1 cellular context compared by ENCODE assay signal in genomic region chr9:70418822-70419545, GRCh38.
A peak's percentile ranks its signal among the peaks of the same experiment; 100 is the strongest.
TF ChIP-seq lines count a peak whose summit lies in the region.

No MANE protein-coding gene starts in this region.

TF ChIP-seq in HepG2, 621 proteins besides CTCF, POLR2A, EP300 and RAD21 (continued from another document and continues in another):
- no peak for TF ChIP-seq ZBTB40 (IDR thresholded peaks at IDR 0.05)
- TF ChIP-seq ZBTB40 (CRISPR knock-in tag; IDR thresholded peaks at IDR 0.05) = no peak
- no peak for TF ChIP-seq ZNF160 (CRISPR knock-in tag; IDR thresholded peaks at IDR 0.05)
- TF ChIP-seq ZNF747 (CRISPR knock-in tag; IDR thresholded peaks at IDR 0.05; ENCODE audit: borderline replicate concordance) = 0 out of 2 replicates have a peak, but pooled peaks have one; percentile 30
- TF ChIP-seq, protein P1, sequence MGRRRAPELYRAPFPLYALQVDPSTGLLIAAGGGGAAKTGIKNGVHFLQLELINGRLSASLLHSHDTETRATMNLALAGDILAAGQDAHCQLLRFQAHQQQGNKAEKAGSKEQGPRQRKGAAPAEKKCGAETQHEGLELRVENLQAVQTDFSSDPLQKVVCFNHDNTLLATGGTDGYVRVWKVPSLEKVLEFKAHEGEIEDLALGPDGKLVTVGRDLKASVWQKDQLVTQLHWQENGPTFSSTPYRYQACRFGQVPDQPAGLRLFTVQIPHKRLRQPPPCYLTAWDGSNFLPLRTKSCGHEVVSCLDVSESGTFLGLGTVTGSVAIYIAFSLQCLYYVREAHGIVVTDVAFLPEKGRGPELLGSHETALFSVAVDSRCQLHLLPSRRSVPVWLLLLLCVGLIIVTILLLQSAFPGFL (CRISPR knock-in tag; IDR thresholded peaks at IDR 0.05) = no peak
- TF ChIP-seq, protein P2, sequence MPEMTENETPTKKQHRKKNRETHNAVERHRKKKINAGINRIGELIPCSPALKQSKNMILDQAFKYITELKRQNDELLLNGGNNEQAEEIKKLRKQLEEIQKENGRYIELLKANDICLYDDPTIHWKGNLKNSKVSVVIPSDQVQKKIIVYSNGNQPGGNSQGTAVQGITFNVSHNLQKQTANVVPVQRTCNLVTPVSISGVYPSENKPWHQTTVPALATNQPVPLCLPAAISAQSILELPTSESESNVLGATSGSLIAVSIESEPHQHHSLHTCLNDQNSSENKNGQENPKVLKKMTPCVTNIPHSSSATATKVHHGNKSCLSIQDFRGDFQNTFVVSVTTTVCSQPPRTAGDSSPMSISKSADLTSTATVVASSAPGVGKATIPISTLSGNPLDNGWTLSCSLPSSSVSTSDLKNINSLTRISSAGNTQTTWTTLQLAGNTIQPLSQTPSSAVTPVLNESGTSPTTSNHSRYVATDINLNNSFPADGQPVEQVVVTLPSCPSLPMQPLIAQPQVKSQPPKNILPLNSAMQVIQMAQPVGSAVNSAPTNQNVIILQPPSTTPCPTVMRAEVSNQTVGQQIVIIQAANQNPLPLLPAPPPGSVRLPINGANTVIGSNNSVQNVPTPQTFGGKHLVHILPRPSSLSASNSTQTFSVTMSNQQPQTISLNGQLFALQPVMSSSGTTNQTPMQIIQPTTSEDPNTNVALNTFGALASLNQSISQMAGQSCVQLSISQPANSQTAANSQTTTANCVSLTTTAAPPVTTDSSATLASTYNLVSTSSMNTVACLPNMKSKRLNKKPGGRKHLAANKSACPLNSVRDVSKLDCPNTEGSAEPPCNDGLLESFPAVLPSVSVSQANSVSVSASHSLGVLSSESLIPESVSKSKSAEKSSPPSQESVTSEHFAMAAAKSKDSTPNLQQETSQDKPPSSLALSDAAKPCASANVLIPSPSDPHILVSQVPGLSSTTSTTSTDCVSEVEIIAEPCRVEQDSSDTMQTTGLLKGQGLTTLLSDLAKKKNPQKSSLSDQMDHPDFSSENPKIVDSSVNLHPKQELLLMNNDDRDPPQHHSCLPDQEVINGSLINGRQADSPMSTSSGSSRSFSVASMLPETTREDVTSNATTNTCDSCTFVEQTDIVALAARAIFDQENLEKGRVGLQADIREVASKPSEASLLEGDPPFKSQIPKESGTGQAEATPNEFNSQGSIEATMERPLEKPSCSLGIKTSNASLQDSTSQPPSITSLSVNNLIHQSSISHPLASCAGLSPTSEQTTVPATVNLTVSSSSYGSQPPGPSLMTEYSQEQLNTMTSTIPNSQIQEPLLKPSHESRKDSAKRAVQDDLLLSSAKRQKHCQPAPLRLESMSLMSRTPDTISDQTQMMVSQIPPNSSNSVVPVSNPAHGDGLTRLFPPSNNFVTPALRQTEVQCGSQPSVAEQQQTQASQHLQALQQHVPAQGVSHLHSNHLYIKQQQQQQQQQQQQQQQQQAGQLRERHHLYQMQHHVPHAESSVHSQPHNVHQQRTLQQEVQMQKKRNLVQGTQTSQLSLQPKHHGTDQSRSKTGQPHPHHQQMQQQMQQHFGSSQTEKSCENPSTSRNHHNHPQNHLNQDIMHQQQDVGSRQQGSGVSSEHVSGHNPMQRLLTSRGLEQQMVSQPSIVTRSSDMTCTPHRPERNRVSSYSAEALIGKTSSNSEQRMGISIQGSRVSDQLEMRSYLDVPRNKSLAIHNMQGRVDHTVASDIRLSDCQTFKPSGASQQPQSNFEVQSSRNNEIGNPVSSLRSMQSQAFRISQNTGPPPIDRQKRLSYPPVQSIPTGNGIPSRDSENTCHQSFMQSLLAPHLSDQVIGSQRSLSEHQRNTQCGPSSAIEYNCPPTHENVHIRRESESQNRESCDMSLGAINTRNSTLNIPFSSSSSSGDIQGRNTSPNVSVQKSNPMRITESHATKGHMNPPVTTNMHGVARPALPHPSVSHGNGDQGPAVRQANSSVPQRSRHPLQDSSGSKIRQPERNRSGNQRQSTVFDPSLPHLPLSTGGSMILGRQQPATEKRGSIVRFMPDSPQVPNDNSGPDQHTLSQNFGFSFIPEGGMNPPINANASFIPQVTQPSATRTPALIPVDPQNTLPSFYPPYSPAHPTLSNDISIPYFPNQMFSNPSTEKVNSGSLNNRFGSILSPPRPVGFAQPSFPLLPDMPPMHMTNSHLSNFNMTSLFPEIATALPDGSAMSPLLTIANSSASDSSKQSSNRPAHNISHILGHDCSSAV (CRISPR knock-in tag; IDR thresholded peaks at IDR 0.05; ENCODE audit: borderline replicate concordance) = no peak
- TF ChIP-seq CBX2 (IDR thresholded peaks at IDR 0.05; ENCODE audit: low read depth, low read length) = no peak; the same call in 1 of the 2 replicates
- no peak for TF ChIP-seq CBX2 (CRISPR knock-in tag; IDR thresholded peaks at IDR 0.05; ENCODE audit: low read depth)
- TF ChIP-seq ZSCAN12 (CRISPR knock-in tag; IDR thresholded peaks at IDR 0.05) = no peak
- peak; percentile 54 for TF ChIP-seq ATF7-NPFF (CRISPR knock-in tag; IDR thresholded peaks at IDR 0.05; ENCODE audit: low read depth)
- TF ChIP-seq, protein P3, sequence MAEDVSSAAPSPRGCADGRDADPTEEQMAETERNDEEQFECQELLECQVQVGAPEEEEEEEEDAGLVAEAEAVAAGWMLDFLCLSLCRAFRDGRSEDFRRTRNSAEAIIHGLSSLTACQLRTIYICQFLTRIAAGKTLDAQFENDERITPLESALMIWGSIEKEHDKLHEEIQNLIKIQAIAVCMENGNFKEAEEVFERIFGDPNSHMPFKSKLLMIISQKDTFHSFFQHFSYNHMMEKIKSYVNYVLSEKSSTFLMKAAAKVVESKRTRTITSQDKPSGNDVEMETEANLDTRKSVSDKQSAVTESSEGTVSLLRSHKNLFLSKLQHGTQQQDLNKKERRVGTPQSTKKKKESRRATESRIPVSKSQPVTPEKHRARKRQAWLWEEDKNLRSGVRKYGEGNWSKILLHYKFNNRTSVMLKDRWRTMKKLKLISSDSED (CRISPR knock-in tag; IDR thresholded peaks at IDR 0.05) = no peak
- TF ChIP-seq ZNF251 (CRISPR knock-in tag; IDR thresholded peaks at IDR 0.05) = no peak
- no peak for TF ChIP-seq MBD4 (IDR thresholded peaks at IDR 0.05; ENCODE audit: borderline replicate concordance, low read length)
- 0 out of 2 replicates have a peak, but pooled peaks have one; percentile 11 for TF ChIP-seq ZNF558 (CRISPR knock-in tag; IDR thresholded peaks at IDR 0.05; ENCODE audit: borderline replicate concordance)
- TF ChIP-seq ZNF83 (CRISPR knock-in tag; IDR thresholded peaks at IDR 0.05; ENCODE audit: borderline replicate concordance) = no peak
- no peak for TF ChIP-seq ZNF776 (CRISPR knock-in tag; IDR thresholded peaks at IDR 0.05)
- TF ChIP-seq YY1 (IDR thresholded peaks at IDR 0.05; ENCODE audit: insufficient read depth, insufficient replicate concordance, low read depth, low read length) = no peak
- TF ChIP-seq ATF1 (CRISPR knock-in tag; IDR thresholded peaks at IDR 0.05) = no peak
- TF ChIP-seq FLYWCH1 (CRISPR knock-in tag; IDR thresholded peaks at IDR 0.05) = no peak
- no peak for TF ChIP-seq ZNF296 (CRISPR knock-in tag; conservative IDR thresholded peaks at IDR 0.05)
- TF ChIP-seq HOMEZ (CRISPR knock-in tag; IDR thresholded peaks at IDR 0.05; ENCODE audit: low read depth) = no peak
- TF ChIP-seq ATF3 (CRISPR knock-in tag; IDR thresholded peaks at IDR 0.05) = no peak
- peak; percentile 58; the same call in 1 of the 2 replicates for TF ChIP-seq RFXAP (CRISPR knock-in tag; IDR thresholded peaks at IDR 0.05; ENCODE audit: borderline replicate concordance)
- TF ChIP-seq STAT5B (CRISPR knock-in tag; IDR thresholded peaks at IDR 0.05) = no peak
- TF ChIP-seq, protein P4, sequence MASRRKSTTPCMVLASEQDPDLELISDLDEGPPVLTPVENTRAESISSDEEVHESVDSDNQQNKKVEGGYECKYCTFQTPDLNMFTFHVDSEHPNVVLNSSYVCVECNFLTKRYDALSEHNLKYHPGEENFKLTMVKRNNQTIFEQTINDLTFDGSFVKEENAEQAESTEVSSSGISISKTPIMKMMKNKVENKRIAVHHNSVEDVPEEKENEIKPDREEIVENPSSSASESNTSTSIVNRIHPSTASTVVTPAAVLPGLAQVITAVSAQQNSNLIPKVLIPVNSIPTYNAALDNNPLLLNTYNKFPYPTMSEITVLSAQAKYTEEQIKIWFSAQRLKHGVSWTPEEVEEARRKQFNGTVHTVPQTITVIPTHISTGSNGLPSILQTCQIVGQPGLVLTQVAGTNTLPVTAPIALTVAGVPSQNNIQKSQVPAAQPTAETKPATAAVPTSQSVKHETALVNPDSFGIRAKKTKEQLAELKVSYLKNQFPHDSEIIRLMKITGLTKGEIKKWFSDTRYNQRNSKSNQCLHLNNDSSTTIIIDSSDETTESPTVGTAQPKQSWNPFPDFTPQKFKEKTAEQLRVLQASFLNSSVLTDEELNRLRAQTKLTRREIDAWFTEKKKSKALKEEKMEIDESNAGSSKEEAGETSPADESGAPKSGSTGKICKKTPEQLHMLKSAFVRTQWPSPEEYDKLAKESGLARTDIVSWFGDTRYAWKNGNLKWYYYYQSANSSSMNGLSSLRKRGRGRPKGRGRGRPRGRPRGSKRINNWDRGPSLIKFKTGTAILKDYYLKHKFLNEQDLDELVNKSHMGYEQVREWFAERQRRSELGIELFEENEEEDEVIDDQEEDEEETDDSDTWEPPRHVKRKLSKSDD (CRISPR knock-in tag; IDR thresholded peaks at IDR 0.05; ENCODE audit: low read depth) = no peak
- TF ChIP-seq NR2F6 (IDR thresholded peaks at IDR 0.05) = no peak
- no peak for TF ChIP-seq NR2F6 (CRISPR knock-in tag; IDR thresholded peaks at IDR 0.05)
- TF ChIP-seq FOXA1 (IDR thresholded peaks at IDR 0.05) = no peak
- TF ChIP-seq FOXA1 (CRISPR knock-in tag; IDR thresholded peaks at IDR 0.05) = no peak
- TF ChIP-seq ZNF883 (CRISPR knock-in tag; IDR thresholded peaks at IDR 0.05; ENCODE audit: not compliant biosample characterization) = no peak
- TF ChIP-seq BRD4 (CRISPR knock-in tag; IDR thresholded peaks at IDR 0.05) = no peak
- TF ChIP-seq DPF2 (CRISPR knock-in tag; IDR thresholded peaks at IDR 0.05; ENCODE audit: borderline replicate concordance, low read depth) = no peak
- no peak for TF ChIP-seq MAFG (CRISPR knock-in tag; IDR thresholded peaks at IDR 0.05)
- 0 out of 2 replicates have a peak, but pooled peaks have one; percentile 3 for TF ChIP-seq ZNF562 (CRISPR knock-in tag; IDR thresholded peaks at IDR 0.05; ENCODE audit: borderline replicate concordance)
